ENCODE assay signal across 13 cellular contexts in genomic region chr4:180947421-180947820, GRCh38.
DNase-seq lines count a peak whose midpoint lies in the region; ATAC-seq and TF ChIP-seq lines count a peak whose summit lies in the region.
"Had no signal": no experiment of that assay in that cellular context is flagged by ENCODE, and none has a peak within 500 bp of the region (broad histone marks: within the 10 kb centered on the region; RNA-seq: fewer than 3 reads in every experiment).

No MANE protein-coding gene starts in this region.

- no peaks in the 10 kb centered on the region for H3K4me1 Mint-ChIP-seq in activated naive CD4-positive, alpha-beta T cell treated with anti-CD3 and anti-CD28 coated beads, Interleukin-2, amount 10 ng/mL, durations not matched to agents 7 days and 5 days
- H3K4me1 Mint-ChIP-seq: activated CD4-positive, alpha-beta memory T cell treated with anti-CD3 and anti-CD28 coated beads, Interleukin-2, amount 10 ng/mL, durations not matched to agents 7 days and 5 days; activated naive CD8-positive, alpha-beta T cell treated with anti-CD3 and anti-CD28 coated beads, Interleukin-2, amount 10 ng/mL, durations not matched to agents 7 days and 5 days; CD4-positive, alpha-beta memory T cell; naive B cell had no signal

- H3K9me3 Mint-ChIP-seq in activated naive CD4-positive, alpha-beta T cell treated with anti-CD3 and anti-CD28 coated beads, Interleukin-2, amount 10 ng/mL, durations not matched to agents 7 days and 5 days, result no peaks in the 10 kb centered on the region
- H3K9me3 Mint-ChIP-seq: activated CD4-positive, alpha-beta memory T cell treated with anti-CD3 and anti-CD28 coated beads, Interleukin-2, amount 10 ng/mL, durations not matched to agents 7 days and 5 days; activated naive CD8-positive, alpha-beta T cell treated with anti-CD3 and anti-CD28 coated beads, Interleukin-2, amount 10 ng/mL, durations not matched to agents 7 days and 5 days had no signal

- no peak overlapping the region for H3K4me3 Mint-ChIP-seq in activated naive CD4-positive, alpha-beta T cell treated with anti-CD3 and anti-CD28 coated beads, Interleukin-2, amount 10 ng/mL, durations not matched to agents 7 days and 5 days
- H3K4me3 Mint-ChIP-seq: activated CD4-positive, alpha-beta memory T cell treated with anti-CD3 and anti-CD28 coated beads, Interleukin-2, amount 10 ng/mL, durations not matched to agents 7 days and 5 days; activated naive CD8-positive, alpha-beta T cell treated with anti-CD3 and anti-CD28 coated beads, Interleukin-2, amount 10 ng/mL, durations not matched to agents 7 days and 5 days; CD4-positive, alpha-beta memory T cell; naive B cell had no signal

- peak; percentile 43 for TF ChIP-seq CTCF in fibroblast of the aortic adventitia (IDR thresholded peaks at IDR 0.05; ENCODE audit: insufficient read depth, low read length)

- ATAC-seq in HG03520 (IDR thresholded peaks at IDR 0.05; ENCODE audit: unreplicated experiment), result no peak

- in situ Hi-C loops in SK-MEL-5 (cut with HindIII; ENCODE audit: low pct_unique_long_range_greater_than_20kb, low sequenced_read_pairs), result no loop called here

- CTCF ChIA-PET in activated naive CD4-positive, alpha-beta T cell treated with anti-CD3 and anti-CD28 coated beads, Interleukin-2, amount 10 ng/mL, durations not matched to agents 7 days and 5 days (lab: Charles Lee), result no interaction called here

- H3K27ac Mint-ChIP-seq in activated naive CD4-positive, alpha-beta T cell treated with anti-CD3 and anti-CD28 coated beads, Interleukin-2, amount 10 ng/mL, durations not matched to agents 7 days and 5 days, result no peak overlapping the region
- H3K27ac Mint-ChIP-seq: activated CD4-positive, alpha-beta memory T cell treated with anti-CD3 and anti-CD28 coated beads, Interleukin-2, amount 10 ng/mL, durations not matched to agents 7 days and 5 days; activated naive CD8-positive, alpha-beta T cell treated with anti-CD3 and anti-CD28 coated beads, Interleukin-2, amount 10 ng/mL, durations not matched to agents 7 days and 5 days; CD4-positive, alpha-beta memory T cell; naive B cell had no signal

- DNase-seq in AG08395 (ENCODE audit: low spot score) (peak; percentile 21), HT1080 (ENCODE audit: low read depth) (peak; percentile 35), SK-MEL-5 (ENCODE audit: low read depth, low spot score) (peak; percentile 80), fibroblast of the aortic adventitia (ENCODE audit: low read depth) (peak; percentile 73), NCI-H2171 treated with DMSO at 0.1 percent for 48 hours (lab: John Stamatoyannopoulos, UW) (no peak), midbrain (lab: John Stamatoyannopoulos, UW) (no peak)
- no peak for DNase-seq in activated naive CD4-positive, alpha-beta T cell treated with anti-CD3 and anti-CD28 coated beads, Interleukin-2, amount 10 ng/mL, durations not matched to agents 7 days and 5 days
- DNase-seq: activated CD4-positive, alpha-beta memory T cell treated with anti-CD3 and anti-CD28 coated beads, Interleukin-2, amount 10 ng/mL, durations not matched to agents 7 days and 5 days; activated naive CD8-positive, alpha-beta T cell treated with anti-CD3 and anti-CD28 coated beads, Interleukin-2, amount 10 ng/mL, durations not matched to agents 7 days and 5 days; CD4-positive, alpha-beta memory T cell; naive B cell; stimulated activated CD4-positive, alpha-beta T cell treated with anti-CD3 and anti-CD28 coated beads, Interleukin-12 subunit alpha, Interleukin-12 subunit beta, amount 100 ng/mL, for 4 hours had no signal

- H3K4me3 ChIP-seq in fibroblast of the aortic adventitia (ENCODE audit: low read depth, low read length), result no peak overlapping the region

- H3K36me3 Mint-ChIP-seq in activated naive CD4-positive, alpha-beta T cell treated with anti-CD3 and anti-CD28 coated beads, Interleukin-2, amount 10 ng/mL, durations not matched to agents 7 days and 5 days, result no peaks in the 10 kb centered on the region
- H3K36me3 Mint-ChIP-seq: activated naive CD8-positive, alpha-beta T cell treated with anti-CD3 and anti-CD28 coated beads, Interleukin-2, amount 10 ng/mL, durations not matched to agents 7 days and 5 days; CD4-positive, alpha-beta memory T cell; naive B cell had no signal

- no peaks in the 10 kb centered on the region for H3K27me3 Mint-ChIP-seq in activated naive CD4-positive, alpha-beta T cell treated with anti-CD3 and anti-CD28 coated beads, Interleukin-2, amount 10 ng/mL, durations not matched to agents 7 days and 5 days
- H3K27me3 Mint-ChIP-seq: activated CD4-positive, alpha-beta memory T cell treated with anti-CD3 and anti-CD28 coated beads, Interleukin-2, amount 10 ng/mL, durations not matched to agents 7 days and 5 days; activated naive CD8-positive, alpha-beta T cell treated with anti-CD3 and anti-CD28 coated beads, Interleukin-2, amount 10 ng/mL, durations not matched to agents 7 days and 5 days; naive B cell had no signal

Comparison
In these comparisons a context has a peak if more than half of its experiments do, and no peak if none do; other contexts are left out.
1. DNase-seq: peak in AG08395 (single experiment), HT1080 (single experiment), SK-MEL-5 (single experiment) and fibroblast of the aortic adventitia (single experiment); none in NCI-H2171 treated with DMSO at 0.1 percent for 48 hours (single experiment), midbrain (single experiment) and activated naive CD4-positive, alpha-beta T cell treated with anti-CD3 and anti-CD28 coated beads, Interleukin-2, amount 10 ng/mL, durations not matched to agents 7 days and 5 days (single experiment).